ENCODE assay signal across 14 cellular contexts in the genomic region with DNA sequence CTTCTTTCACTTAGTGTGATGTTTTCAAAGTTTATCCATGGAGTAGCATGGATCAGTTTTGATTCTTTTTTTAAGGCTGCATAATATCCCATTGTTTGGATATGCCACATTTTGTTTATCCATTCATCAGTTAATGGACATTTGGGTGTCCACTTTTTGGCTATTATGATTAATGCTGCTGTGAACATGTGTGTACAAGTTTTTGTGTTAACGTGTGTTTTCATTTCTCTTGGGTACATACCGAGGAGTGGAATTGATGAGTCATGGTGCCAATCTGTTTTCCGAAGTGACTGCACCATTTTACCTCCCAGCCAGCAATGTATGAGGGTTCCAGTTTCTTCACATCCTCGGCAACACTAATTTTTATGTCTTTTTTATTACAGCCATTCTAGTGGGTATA.
"Had no signal": no experiment of that assay in that cellular context is flagged by ENCODE, and none has a peak within 500 bp of the region (broad histone marks: within the 10 kb centered on the region; RNA-seq: fewer than 3 reads in every experiment).

No MANE protein-coding gene starts in this region.

- H3K27ac ChIP-seq: cardiac muscle cell, pancreas, thyroid gland, uterus had no signal

- H3K36me3 ChIP-seq: cardiac muscle cell, pancreas, thyroid gland, uterus had no signal

- H3K4me1 ChIP-seq: uterus had no signal

- H3K4me3 Mint-ChIP-seq: activated naive CD8-positive, alpha-beta T cell treated with anti-CD3 and anti-CD28 coated beads, Interleukin-2, amount 10 ng/mL, durations not matched to agents 7 days and 5 days; activated T-cell treated with anti-CD3 and anti-CD28 coated beads, Interleukin-2, amount 50 U/mL, for 4 hours; memory B cell had no signal

- H3K9me3 Mint-ChIP-seq: activated naive CD8-positive, alpha-beta T cell treated with anti-CD3 and anti-CD28 coated beads, Interleukin-2, amount 10 ng/mL, durations not matched to agents 7 days and 5 days; activated T-cell treated with anti-CD3 and anti-CD28 coated beads, Interleukin-2, amount 50 U/mL, for 4 hours; memory B cell had no signal

- H3K9me3 ChIP-seq: pancreas, thyroid gland, uterus had no signal

- H3K27me3 ChIP-seq: pancreas, thyroid gland, uterus had no signal

- H3K36me3 Mint-ChIP-seq: activated naive CD8-positive, alpha-beta T cell treated with anti-CD3 and anti-CD28 coated beads, Interleukin-2, amount 10 ng/mL, durations not matched to agents 7 days and 5 days; memory B cell had no signal

- H3K4me3 ChIP-seq: cardiac muscle cell, pancreas, thyroid gland, uterus had no signal

- DNase-seq: activated CD4-positive, alpha-beta T cell treated with anti-CD3 and anti-CD28 coated beads, Interleukin-2, amount 50 U/mL, for 4 hours; activated CD4-positive, CD25-positive, alpha-beta regulatory T cell treated with anti-CD3 and anti-CD28 coated beads, Interleukin-2, amount 50 U/mL, for 72 hours; activated gamma-delta T cell; activated naive CD8-positive, alpha-beta T cell treated with anti-CD3 and anti-CD28 coated beads, Interleukin-2, amount 10 ng/mL, durations not matched to agents 7 days and 5 days; activated T-cell treated with anti-CD3 and anti-CD28 coated beads, Interleukin-2, amount 50 U/mL, for 4 hours; aorta; effector CD8-positive, alpha-beta T cell; head of caudate nucleus; pancreas; small intestine; thyroid gland; uterus had no signal

- H3K27ac Mint-ChIP-seq: activated naive CD8-positive, alpha-beta T cell treated with anti-CD3 and anti-CD28 coated beads, Interleukin-2, amount 10 ng/mL, durations not matched to agents 7 days and 5 days; memory B cell had no signal
